In the genomic region with DNA sequence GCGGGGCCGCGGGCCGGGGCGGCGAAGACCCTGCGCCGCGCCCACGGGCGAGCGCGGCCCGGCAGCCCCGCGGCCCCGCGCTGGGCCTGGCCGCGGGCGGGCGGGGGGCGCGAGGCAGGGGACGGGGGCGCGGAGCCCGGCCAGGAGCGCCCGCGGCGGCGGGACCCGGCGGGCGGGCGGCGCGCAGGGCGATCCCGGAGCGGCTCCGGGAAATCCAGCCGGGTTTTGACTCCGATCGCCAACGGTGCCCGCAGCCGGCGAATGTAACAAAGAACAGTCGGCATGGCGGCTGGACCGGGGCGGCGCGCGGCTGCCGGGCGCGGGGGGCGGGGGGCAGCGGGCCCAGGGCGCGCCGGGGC, we compare ENCODE assay signal across 8 cellular contexts. TPM values are rescaled to one million over a fixed set of nuclear protein-coding genes. Genes with fewer than 3 reads are reported as not detected.
A peak's percentile ranks its signal among the peaks of the same experiment; 100 is the strongest.
DNase-seq lines count a peak whose midpoint lies in the region; ATAC-seq and TF ChIP-seq lines count a peak whose summit lies in the region.

No MANE protein-coding gene starts in this region.

- TF ChIP-seq CTCF in IMR-90 (conservative IDR thresholded peaks at IDR 0.05; ENCODE audit: low read depth, low read length) (no peak), RWPE1 (conservative IDR thresholded peaks at IDR 0.05; ENCODE audit: low read depth) (no peak), osteoblast (IDR thresholded peaks at IDR 0.05; ENCODE audit: extremely low read depth, low read depth, low read length) (no peak), thoracic aorta (IDR thresholded peaks at IDR 0.05) (no peak)

- H3K9ac ChIP-seq in IMR-90 (ENCODE audit: low read depth, low read length), result no peak overlapping the region

- no peak overlapping the region for H4K91ac ChIP-seq in IMR-90 (ENCODE audit: insufficient read depth, low read depth, low read length)

- no peak overlapping the region for H2AK9ac ChIP-seq in IMR-90 (replicated peaks; ENCODE audit: low read depth, low read length, poor library complexity)

- H2BK20ac ChIP-seq in IMR-90 (ENCODE audit: low read depth, low read length), result no peak overlapping the region

- peaks cover 14% of the 10 kb centered on the region; the same call in 1 of the 2 replicates for H3K9me1 ChIP-seq in IMR-90 (ENCODE audit: insufficient read depth, low read length)

- no peak overlapping the region for H2AK5ac ChIP-seq in IMR-90 (ENCODE audit: low read depth, low read length)

- CTCF ChIA-PET in IMR-90 (lab: Yijun Ruan, JAX) (no interaction called here), RWPE1 (lab: Yijun Ruan, JAX) (interaction anchor here (0.6 kb wide), 1 partner anchor 62 kb away, joined by 3 read pairs; no protein-coding TSS in a partner anchor)

- 1% methylated on average over 20 of the region's 65 CpGs; no CpG with 5 or more reads in 1 of the 2 experiments for WGBS in IMR-90 (ENCODE audit: extremely low coverage in 2 of 2, insufficient read length in 1 of 2), 2 experiments

- intact Hi-C loops in IMR-90 (cut with micrococcal nuclease), result loop anchor here (2.0 kb wide), 3 partner anchors 130 to 264 kb away; no protein-coding TSS in a partner anchor

- H3K27ac ChIP-seq in IMR-90 (ENCODE audit: insufficient read depth, low read length) (no peak overlapping the region), RWPE1 (peak overlapping the region; percentile 84), osteoblast (ENCODE audit: low read depth, low read length) (peak overlapping the region; percentile 82), thoracic aorta (no peak overlapping the region)

- no peak overlapping the region; a peak in 1 of 4 replicates for H4K8ac ChIP-seq in IMR-90 (ENCODE audit: low read depth in 2 of 2, low read length in 2 of 2)

- peaks cover 5% of the 10 kb centered on the region; the same call in 1 of the 2 replicates for H4K20me1 ChIP-seq in IMR-90 (ENCODE audit: insufficient read depth, low read length)
- H4K20me1 ChIP-seq in osteoblast (ENCODE audit: insufficient read depth, low read length), result no peaks in the 10 kb centered on the region

- no peak overlapping the region for H3K4ac ChIP-seq in IMR-90 (ENCODE audit: low read depth, low read length)

- no peak overlapping the region for H3K23ac ChIP-seq in IMR-90 (ENCODE audit: low read depth, low read length)

- H3K4me3 ChIP-seq in IMR-90 (ENCODE audit: insufficient read depth, low read depth, low read length) (peak overlapping the region; percentile 88), osteoblast (ENCODE audit: insufficient read depth, low read length) (peak overlapping the region; percentile 84), thoracic aorta (peak overlapping the region; percentile 99)

- peak; percentile 26 for DNase-seq in DMS153 (lab: John Stamatoyannopoulos, UW)
- DNase-seq in IMR-90, result peak; percentile 81
- DNase-seq in RWPE1 (ENCODE audit: low spot score), result peak; percentile 64
- DNase-seq in activated gamma-delta T cell treated with anti-CD3 and anti-CD28 coated beads, Interleukin-2, amount 50 U/mL, for 16 hours (ENCODE audit: low read depth), result peak; percentile 64
- peak; percentile 87 for DNase-seq in germinal center (ENCODE audit: low spot score)
- DNase-seq in osteoblast (ENCODE audit: insufficient read length, low spot score, missing footprints), result peak; percentile 99
- DNase-seq in thoracic aorta (ENCODE audit: low spot score), result peak; percentile 44

- H3K27me3 ChIP-seq in IMR-90 (ENCODE audit: control insufficient read depth, insufficient read depth, low read length) (no peaks in the 10 kb centered on the region), osteoblast (ENCODE audit: insufficient read depth, low read length) (no peaks in the 10 kb centered on the region), thoracic aorta (replicated peaks; ENCODE audit: insufficient read depth) (no peaks in the 10 kb centered on the region)

- no TSS peak for BruUV-seq in IMR-90 (replicated peaks; lab: Mats Ljungman, UMichigan)

- no peak for TF ChIP-seq RAD21 in IMR-90 (IDR thresholded peaks at IDR 0.05; ENCODE audit: low read length)

- H2BK120ac ChIP-seq in IMR-90 (ENCODE audit: low read depth, low read length), result no peak overlapping the region

- no peak overlapping the region for H4K5ac ChIP-seq in IMR-90 (ENCODE audit: low read depth, low read length)

- H3K4me1 ChIP-seq in IMR-90 (ENCODE audit: control insufficient read depth, insufficient read depth, low read length) (peaks cover 3% of the 10 kb centered on the region), osteoblast (ENCODE audit: insufficient read depth, low read length) (peaks cover 11% of the 10 kb centered on the region), thoracic aorta (ENCODE audit: control insufficient read depth in 1 of 2, low read depth in 2 of 2) (peaks cover 3 to 13% of the 10 kb centered on the region in 2 donors)

- peaks cover 9 to 43% of the 10 kb centered on the region in 2 experiments for H3K79me1 ChIP-seq in IMR-90 (ENCODE audit: low read depth in 1 of 2, low read length in 2 of 2)

- peaks cover 42% of the 10 kb centered on the region for H3K79me2 ChIP-seq in osteoblast (ENCODE audit: insufficient read depth, low read length)

- H3K36me3 ChIP-seq in IMR-90 (ENCODE audit: control insufficient read depth, insufficient read depth, low read length), result no peaks in the 10 kb centered on the region
- H3K36me3 ChIP-seq in osteoblast (ENCODE audit: insufficient read depth, low read length), result no peaks in the 10 kb centered on the region
- no peaks in the 10 kb centered on the region for H3K36me3 ChIP-seq in thoracic aorta

- no peak overlapping the region for H2BK15ac ChIP-seq in IMR-90 (ENCODE audit: low read depth, low read length)

- ATAC-seq in GM21447 (IDR thresholded peaks at IDR 0.05; ENCODE audit: unreplicated experiment), result peak; percentile 51
- peak; percentile 83 for ATAC-seq in IMR-90 (ENCODE audit: low read depth)
- peak; percentile 51 for ATAC-seq in thoracic aorta (ENCODE audit: insufficient number of reproducible peaks, low FRiP score, low read depth)

- in situ Hi-C loops in IMR-90 (cut with MboI; ENCODE audit: low sequenced_read_pairs), result no loop called here

- H3K56ac ChIP-seq in IMR-90 (ENCODE audit: extremely low read depth, insufficient read depth, low read length), result no peak overlapping the region

- no peak overlapping the region for H3K4me2 ChIP-seq in IMR-90 (ENCODE audit: low read depth, low read length)
- peak overlapping the region; percentile 99 for H3K4me2 ChIP-seq in osteoblast (ENCODE audit: insufficient read depth, low read length)

- no peak overlapping the region for H3K14ac ChIP-seq in IMR-90 (replicated peaks; ENCODE audit: low read depth, low read length)

- dilution Hi-C loops in IMR-90 (cut with HindIII; ENCODE audit: low sequenced_read_pairs, unreplicated experiment), result no loop called here

- no peak for TF ChIP-seq POLR2A in IMR-90 (IDR thresholded peaks at IDR 0.05; ENCODE audit: low read depth, low read length)

- H3K9me3 ChIP-seq in IMR-90 (ENCODE audit: control insufficient read depth, insufficient read depth, low read length) (no peaks in the 10 kb centered on the region), osteoblast (ENCODE audit: low read depth, low read length) (no peaks in the 10 kb centered on the region), thoracic aorta (no peaks in the 10 kb centered on the region)

- H3K18ac ChIP-seq in IMR-90 (ENCODE audit: low read depth, low read length), result no peak overlapping the region

- H2AFZ ChIP-seq in IMR-90 (replicated peaks; ENCODE audit: low read length, poor library complexity) (peak overlapping the region; percentile 88), osteoblast (ENCODE audit: low read length) (no peak overlapping the region)

- POLR2A ChIA-PET in IMR-90 (lab: Charles Lee; ENCODE audit: unreplicated experiment) (interaction anchor here (0.6 kb wide), 1 partner anchor 238 kb away, joined by 6 read pairs; no protein-coding TSS in a partner anchor), RWPE1 (lab: Yijun Ruan, JAX; ENCODE audit: low non-redundant PET) (no interaction called here)

- H2BK5ac ChIP-seq in IMR-90 (ENCODE audit: low read depth, low read length, poor library complexity, severe bottlenecking), result peak overlapping the region; percentile 88

TF ChIP-seq in IMR-90, 13 proteins besides CTCF, POLR2A, EP300 and RAD21:
- TF ChIP-seq, protein P1, sequence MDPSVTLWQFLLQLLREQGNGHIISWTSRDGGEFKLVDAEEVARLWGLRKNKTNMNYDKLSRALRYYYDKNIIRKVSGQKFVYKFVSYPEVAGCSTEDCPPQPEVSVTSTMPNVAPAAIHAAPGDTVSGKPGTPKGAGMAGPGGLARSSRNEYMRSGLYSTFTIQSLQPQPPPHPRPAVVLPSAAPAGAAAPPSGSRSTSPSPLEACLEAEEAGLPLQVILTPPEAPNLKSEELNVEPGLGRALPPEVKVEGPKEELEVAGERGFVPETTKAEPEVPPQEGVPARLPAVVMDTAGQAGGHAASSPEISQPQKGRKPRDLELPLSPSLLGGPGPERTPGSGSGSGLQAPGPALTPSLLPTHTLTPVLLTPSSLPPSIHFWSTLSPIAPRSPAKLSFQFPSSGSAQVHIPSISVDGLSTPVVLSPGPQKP (IDR thresholded peaks at IDR 0.05; ENCODE audit: borderline replicate concordance, low read depth, low read length), result no peak
- TF ChIP-seq FOS (IDR thresholded peaks at IDR 0.05; ENCODE audit: low read depth, low read length), result no peak
- 0 out of 2 replicates have a peak, but pooled peaks have one; percentile 61 for TF ChIP-seq MAZ (IDR thresholded peaks at IDR 0.05; ENCODE audit: borderline replicate concordance, low read depth, low read length)
TF ChIP-seq in IMR-90: peak in this region for 1.

RNA-seq across cellular contexts. Expression of a gene that starts 0.3 kb away (rescaled TPM):
- total RNA-seq in IMR-90 (2012; rRNA removed) (5.6 and 8.8 TPM in 2 replicates), osteoblast (7.2 and 8.8 TPM in 2 replicates), thoracic aorta (10 to 100 TPM in 1 of 2 donors, 1 to 10 TPM in 1; 9.0 to 14.9 TPM)
- 7.3 and 7.6 TPM in 2 replicates for polyA plus RNA-seq in IMR-90 (2012; rRNA removed)
- polyA plus RNA-seq in IMR-90 (2012; cell fraction: cytosol; rRNA removed), result 2.5 and 3.2 TPM in 2 replicates
- polyA plus RNA-seq in IMR-90 (2012; cell fraction: nucleus; rRNA removed; ENCODE audit: low replicate concordance), result 32.6 and 43.8 TPM in 2 replicates

Comparison
In these comparisons a context has a peak if more than half of its experiments do, and no peak if none do; other contexts are left out.
1. DNase-seq: peak in every context shown above with its lines; median percentile 99 in osteoblast; 87 in germinal center; 81 in IMR-90; 64 in RWPE1; 64 in activated gamma-delta T cell treated with anti-CD3 and anti-CD28 coated beads, Interleukin-2, amount 50 U/mL, for 16 hours; 44 in thoracic aorta; 26 in DMS153.
2. H3K27ac ChIP-seq: peak in RWPE1 (single experiment) and osteoblast (single experiment); none in IMR-90 (single experiment) and thoracic aorta (0 of 2).
3. Peak in every context shown above with its lines, with median percentiles within 50 percentile points of each other: ATAC-seq and H3K4me3 ChIP-seq.